13 cellular contexts compared by ENCODE assay signal in the genomic region with DNA sequence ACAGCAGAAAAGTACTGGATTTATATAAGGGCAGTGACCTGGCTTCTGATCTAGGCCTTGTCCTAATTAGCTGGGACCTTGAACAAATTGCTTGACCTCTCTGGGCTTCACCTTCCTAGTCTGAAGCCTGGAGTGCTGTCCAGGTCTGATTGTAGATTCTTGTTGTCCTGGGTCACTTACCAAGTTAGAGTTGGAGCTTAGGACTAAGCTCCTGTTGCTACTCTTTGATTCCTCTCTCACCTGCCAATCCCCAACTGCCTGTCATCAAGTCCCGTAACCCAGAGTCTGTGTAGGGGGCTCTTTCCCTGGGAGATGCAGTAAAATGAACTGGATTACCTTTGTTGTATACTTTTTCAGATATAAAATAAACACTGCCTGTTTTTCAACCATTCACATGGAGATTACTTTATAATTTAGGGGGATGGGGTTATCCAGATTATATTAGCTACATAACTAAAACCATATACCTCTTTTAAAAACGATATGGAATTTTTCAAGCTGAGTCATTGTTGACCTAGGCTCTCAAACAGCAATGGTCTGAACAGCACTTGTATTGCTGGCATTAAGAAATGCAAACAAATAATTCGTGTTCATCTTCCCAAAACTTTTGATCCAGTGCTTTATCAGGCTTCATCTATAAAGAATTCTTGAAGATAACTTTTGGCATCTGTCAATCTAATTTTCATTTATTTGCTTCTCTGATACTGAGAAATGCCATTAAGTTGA. TPM values are rescaled to one million over a fixed set of nuclear protein-coding genes. Genes with fewer than 3 reads are reported as not detected.
A peak's percentile ranks its signal among the peaks of the same experiment; 100 is the strongest.
DNase-seq lines count a peak whose midpoint lies in the region; ATAC-seq and TF ChIP-seq lines count a peak whose summit lies in the region.
"Had no signal": no experiment of that assay in that cellular context is flagged by ENCODE, and none has a peak within 500 bp of the region (broad histone marks: within the 10 kb centered on the region; RNA-seq: fewer than 3 reads in every experiment).

No MANE protein-coding gene starts in this region.

- CTCF ChIA-PET in SK-N-SH (lab: Yijun Ruan, JAX), result interaction anchor here (0.6 to 1.5 kb wide), 3 partner anchors 10 to 142 kb away, joined by 3 to 4 read pairs (median 3); no protein-coding TSS in a partner anchor

- peaks cover 24% of the 10 kb centered on the region in 2 donors for H3K4me1 Mint-ChIP-seq in natural killer cell

- TF ChIP-seq CTCF in cardiac muscle cell (IDR thresholded peaks at IDR 0.05; ENCODE audit: low read depth, low read length), result no peak
- TF ChIP-seq CTCF in SK-N-SH (IDR thresholded peaks at IDR 0.05), result no peak
- no peak for TF ChIP-seq CTCF in hepatocyte (IDR thresholded peaks at IDR 0.05; ENCODE audit: poor library complexity)
- TF ChIP-seq CTCF in upper lobe of left lung (IDR thresholded peaks at IDR 0.05), result no peak
- no peak for TF ChIP-seq CTCF in natural killer cell (IDR thresholded peaks at IDR 0.05)

- peak overlapping the region; percentile 1; the same call in 1 of the 2 replicates for H3K9ac ChIP-seq in SK-N-SH

- H3K9me3 ChIP-seq in cardiac muscle cell (ENCODE audit: low read depth) (no peaks in the 10 kb centered on the region), SK-N-SH (no peaks in the 10 kb centered on the region), hepatocyte (ENCODE audit: low read depth) (no peaks in the 10 kb centered on the region), upper lobe of left lung (no peaks in the 10 kb centered on the region)

- H4K20me1 ChIP-seq in SK-N-SH (ENCODE audit: insufficient read depth) (peaks cover 97% of the 10 kb centered on the region), hepatocyte (ENCODE audit: insufficient read depth, poor library complexity, severe bottlenecking) (peaks cover 98% of the 10 kb centered on the region)

- H3F3A ChIP-seq in SK-N-SH (replicated peaks; ENCODE audit: insufficient read depth), result peaks cover 37% of the 10 kb centered on the region

- TF ChIP-seq EP300 in SK-N-SH (IDR thresholded peaks at IDR 0.05; ENCODE audit: borderline replicate concordance in 1 of 2, low read depth in 1 of 2, low read length in 1 of 2) (no peak), upper lobe of left lung (IDR thresholded peaks at IDR 0.05) (no peak)

- H3K4me1 ChIP-seq in cardiac muscle cell (ENCODE audit: low read depth) (peaks cover 31% of the 10 kb centered on the region), SK-N-SH (ENCODE audit: control insufficient read depth in 1 of 2, insufficient read depth in 2 of 2, low read depth in 1 of 2, low read length in 1 of 2) (peaks cover 23 to 41% of the 10 kb centered on the region in 2 experiments; a peak in 3 of 4 replicates), hepatocyte (ENCODE audit: insufficient read depth) (peaks cover 49% of the 10 kb centered on the region), upper lobe of left lung (peaks cover 55 to 72% (median 65%) of the 10 kb centered on the region in 4 donors)

- H3K27ac Mint-ChIP-seq in natural killer cell, result peak overlapping the region in 1 of 2 donors; percentile 21
- H3K27ac Mint-ChIP-seq: stimulated activated naive CD8-positive, alpha-beta T cell treated with anti-CD3 and anti-CD28 coated beads, Interleukin-15, Interleukin-2, amounts not matched to agents 100 ng/mL and 50 ng/mL, for 24 hours; T-helper 1 cell treated with Interleukin-12 subunit alpha and Interleukin-12 subunit beta and Interleukin-4 antibody, amounts not matched to agents 30 μg/mL and 1 μg/mL, for 36 hours had no signal

- H3K4me3 ChIP-seq in cardiac muscle cell (no peak overlapping the region), SK-N-SH (ENCODE audit: low read depth in 2 of 2, low read length in 1 of 2) (no peak overlapping the region), hepatocyte (no peak overlapping the region), upper lobe of left lung (no peak overlapping the region)

- H2AFZ ChIP-seq in SK-N-SH (ENCODE audit: low read depth), result no peak overlapping the region
- H2AFZ ChIP-seq in hepatocyte, result no peak overlapping the region

- H3K79me2 ChIP-seq in SK-N-SH (ENCODE audit: insufficient read depth) (peaks cover 100% of the 10 kb centered on the region), hepatocyte (peaks cover 100% of the 10 kb centered on the region)

- H3K9me2 ChIP-seq in SK-N-SH (no peaks in the 10 kb centered on the region), hepatocyte (replicated peaks; ENCODE audit: insufficient read depth) (no peaks in the 10 kb centered on the region)

- intact Hi-C loops in Right ventricle myocardium superior (cut with DNase I) (no loop called here), natural killer cell (cut with micrococcal nuclease) (no loop called here)

- no peak for TF ChIP-seq POLR2A in upper lobe of left lung (IDR thresholded peaks at IDR 0.05)

- H3K36me3 Mint-ChIP-seq in natural killer cell, result no peaks in the 10 kb centered on the region

- H3K27me3 ChIP-seq in cardiac muscle cell, result no peaks in the 10 kb centered on the region
- H3K27me3 ChIP-seq in SK-N-SH (ENCODE audit: insufficient read depth), result no peaks in the 10 kb centered on the region
- H3K27me3 ChIP-seq in hepatocyte, result no peaks in the 10 kb centered on the region
- no peaks in the 10 kb centered on the region for H3K27me3 ChIP-seq in upper lobe of left lung

- H3K4me2 ChIP-seq in SK-N-SH (peak overlapping the region; percentile 64; the same call in 1 of the 2 replicates), hepatocyte (peak overlapping the region; percentile 25)

- H3K27me3 Mint-ChIP-seq in natural killer cell (ENCODE audit: low read depth in 2 of 2), result no peaks in the 10 kb centered on the region
- H3K27me3 Mint-ChIP-seq: stimulated activated naive CD8-positive, alpha-beta T cell treated with anti-CD3 and anti-CD28 coated beads, Interleukin-15, Interleukin-2, amounts not matched to agents 100 ng/mL and 50 ng/mL, for 24 hours had no signal

- DNase-seq in cardiac muscle cell (ENCODE audit: low read depth in 1 of 2, low spot score in 1 of 2), result peak in 1 of 2 donors; percentile 24
- DNase-seq in Right ventricle myocardium superior, result no peak
- no peak for DNase-seq in SK-N-SH
- no peak for DNase-seq in hepatocyte (ENCODE audit: low spot score)
- no peak for DNase-seq in upper lobe of left lung
- no peak for DNase-seq in retina
- no peak for DNase-seq in DMS 273 treated with DMSO at 0.1 percent for 48 hours (lab: John Stamatoyannopoulos, UW)
- DNase-seq in natural killer cell, result no peak
- DNase-seq: NCI-H2081 treated with DMSO at 0.1 percent for 48 hours had no signal

- no peaks in the 10 kb centered on the region for H3K9me3 Mint-ChIP-seq in natural killer cell
- H3K9me3 Mint-ChIP-seq: activated T-helper 2 cell treated with anti-CD3 and anti-CD28 coated beads, Interferon-gamma antibody, Interleukin-2, Interleukin-4, amounts not matched to agents 10 μg/mL and 5 μg/mL and 100 μg/mL, durations not matched to agents 14 hours and 24 hours and 36 hours; stimulated activated naive CD8-positive, alpha-beta T cell treated with anti-CD3 and anti-CD28 coated beads, Interleukin-15, Interleukin-2, amounts not matched to agents 100 ng/mL and 50 ng/mL, for 24 hours; T-helper 1 cell treated with Interleukin-12 subunit alpha and Interleukin-12 subunit beta and Interleukin-4 antibody, amounts not matched to agents 30 μg/mL and 1 μg/mL, for 36 hours had no signal

- H3K36me3 ChIP-seq in cardiac muscle cell, result no peaks in the 10 kb centered on the region
- H3K36me3 ChIP-seq in SK-N-SH (replicated peaks in 1 of 2; ENCODE audit: control insufficient read depth in 1 of 2, insufficient read depth in 2 of 2, low read length in 1 of 2), result peaks cover 0 to 6% of the 10 kb centered on the region in 2 experiments
- no peaks in the 10 kb centered on the region for H3K36me3 ChIP-seq in hepatocyte (replicated peaks; ENCODE audit: insufficient read depth, low read depth)
- H3K36me3 ChIP-seq in upper lobe of left lung, result no peaks in the 10 kb centered on the region

- no peak for TF ChIP-seq RAD21 in SK-N-SH (IDR thresholded peaks at IDR 0.05; ENCODE audit: low read length)

- WGBS in SK-N-SH (ENCODE audit: low lambda C conversion rate), result 25% methylated on average over 3 of the region's 3 CpGs
- 30% methylated on average over 3 of the region's 3 CpGs for WGBS in hepatocyte (ENCODE audit: low lambda C conversion rate, missing lambda C conversion rate)
- WGBS in upper lobe of left lung, 2 donors, result 32 to 39% methylated on average over 3 of the region's 3 CpGs

- no peak overlapping the region for H3K4me3 Mint-ChIP-seq in natural killer cell
- H3K4me3 Mint-ChIP-seq: stimulated activated naive CD8-positive, alpha-beta T cell treated with anti-CD3 and anti-CD28 coated beads, Interleukin-15, Interleukin-2, amounts not matched to agents 100 ng/mL and 50 ng/mL, for 24 hours; T-helper 1 cell treated with Interleukin-12 subunit alpha and Interleukin-12 subunit beta and Interleukin-4 antibody, amounts not matched to agents 30 μg/mL and 1 μg/mL, for 36 hours had no signal

- POLR2A ChIA-PET in SK-N-SH (lab: Yijun Ruan, JAX), result interaction anchor here (0.7 kb wide), 1 partner anchor 137 kb away, joined by 3 read pairs; no protein-coding TSS in a partner anchor

- ATAC-seq in Right ventricle myocardium superior (ENCODE audit: poor library complexity) (no peak), upper lobe of left lung (ENCODE audit: low FRiP score in 2 of 2) (no peak), natural killer cell (no peak)

- H3K27ac ChIP-seq in cardiac muscle cell, result peak overlapping the region; percentile 61
- peak overlapping the region; percentile 48 to 68 for H3K27ac ChIP-seq in SK-N-SH (ENCODE audit: low read depth in 2 of 2, low read length in 1 of 2)
- peak overlapping the region; percentile 30 for H3K27ac ChIP-seq in hepatocyte
- peak overlapping the region; percentile 47 to 60 (median 54) for H3K27ac ChIP-seq in upper lobe of left lung
- H3K27ac ChIP-seq: HL-60 had no signal

TF ChIP-seq in SK-N-SH, 30 proteins besides CTCF, POLR2A, EP300 and RAD21 (continues in another document):
- TF ChIP-seq TCF12 (IDR thresholded peaks at IDR 0.05), result peak; percentile 20

RNA-seq across cellular contexts. Expression of a gene that starts 5.8 kb away (rescaled TPM):
- total RNA-seq in cardiac muscle cell, result 31.6 and 36.9 TPM in 2 replicates
- polyA plus RNA-seq in cardiac muscle cell, result 15.9 and 19.8 TPM in 2 replicates
- 62.6 TPM for total RNA-seq in Right ventricle myocardium superior
- polyA plus RNA-seq in SK-N-SH (2012; rRNA removed), result 19.7 and 25.1 TPM in 2 replicates
- 16.2 and 21.9 TPM in 2 replicates for polyA plus RNA-seq in SK-N-SH (2012; cell fraction: cytosol; rRNA removed)
- polyA plus RNA-seq in SK-N-SH (2012; cell fraction: nucleus; rRNA removed), result 21.0 and 26.2 TPM in 2 replicates
- 44.3 and 48.1 TPM in 2 replicates for total RNA-seq in hepatocyte
- 11.5 and 18.6 TPM in 2 replicates for polyA plus RNA-seq in hepatocyte
- 10 to 100 TPM; 56.0 to 80.6 (median 65.7) TPM for total RNA-seq in upper lobe of left lung
- total RNA-seq in natural killer cell, result 10 to 100 TPM; 40.2 to 66.2 (median 48.5) TPM

RNA-seq across cellular contexts. Expression of a gene that starts 15.9 kb away (rescaled TPM):
- 76.5 and 139 TPM in 2 replicates for total RNA-seq in cardiac muscle cell
- 206 and 260 TPM in 2 replicates for polyA plus RNA-seq in cardiac muscle cell
- total RNA-seq in Right ventricle myocardium superior, result 78.0 TPM
- 380 and 565 TPM in 2 replicates for polyA plus RNA-seq in SK-N-SH (2012; rRNA removed)
- 343 and 389 TPM in 2 replicates for polyA plus RNA-seq in SK-N-SH (2012; cell fraction: cytosol; rRNA removed)
- polyA plus RNA-seq in SK-N-SH (2012; cell fraction: nucleus; rRNA removed), result 163 and 226 TPM in 2 replicates
- total RNA-seq in hepatocyte, result 109 and 129 TPM in 2 replicates
- 349 and 392 TPM in 2 replicates for polyA plus RNA-seq in hepatocyte
- 100 to 1,000 TPM in 3 of 6 donors, 10 to 100 TPM in 3; 59.7 to 149 (median 113) TPM for total RNA-seq in upper lobe of left lung
- 10 to 100 TPM; 45.0 to 49.1 (median 45.4) TPM for total RNA-seq in natural killer cell
